In genomic region chr17:60364006-60364405, GRCh38 we compare ENCODE assay signal across 40 cellular contexts. TPM values are rescaled to one million over a fixed set of nuclear protein-coding genes. Genes with fewer than 3 reads are reported as not detected.
"Had no signal": no experiment of that assay in that cellular context is flagged by ENCODE, and none has a peak within 500 bp of the region (broad histone marks: within the 10 kb centered on the region; RNA-seq: fewer than 3 reads in every experiment).

No MANE protein-coding gene starts in this region.

- ATAC-seq: activated CD4-positive, alpha-beta T cell treated with anti-CD3 and anti-CD28 coated beads for 36 hours; activated CD4-positive, CD25-positive, alpha-beta regulatory T cell treated with anti-CD3 and anti-CD28 coated beads, Interleukin-2, amount 50 U/mL, for 24 hours; activated CD8-positive, alpha-beta memory T cell treated with anti-CD3 and anti-CD28 coated beads, Interleukin-2, amount 10 ng/mL, durations not matched to agents 7 days and 5 days; activated CD8-positive, alpha-beta T cell treated with anti-CD3 and anti-CD28 coated beads, Interleukin-2, amount 10 ng/mL, durations not matched to agents 7 days and 5 days; activated naive CD8-positive, alpha-beta T cell treated with anti-CD3 and anti-CD28 coated beads, Interleukin-2, amount 50 U/mL, for 24 hours had no signal

- H3K4me3 ChIP-seq: ascending aorta, cardiac muscle cell had no signal

- H3K9me3 Mint-ChIP-seq: activated CD4-positive, alpha-beta memory T cell treated with anti-CD3 and anti-CD28 coated beads, Interleukin-2, amount 10 ng/mL, durations not matched to agents 7 days and 5 days; activated CD4-positive, alpha-beta T cell treated with anti-CD3 and anti-CD28 coated beads, Interleukin-2, amount 10 ng/mL, durations not matched to agents 7 days and 5 days; activated naive CD4-positive, alpha-beta T cell treated with anti-CD3 and anti-CD28 coated beads, Interleukin-2, amount 10 ng/mL, durations not matched to agents 7 days and 5 days; activated naive CD4-positive, alpha-beta T cell treated with anti-CD3 and anti-CD28 coated beads, Interleukin-2, amount 50 U/mL, for 24 hours; activated naive CD8-positive, alpha-beta T cell treated with anti-CD3 and anti-CD28 coated beads, Interleukin-2, amount 10 ng/mL, durations not matched to agents 7 days and 5 days; activated naive CD8-positive, alpha-beta T cell treated with anti-CD3 and anti-CD28 coated beads, Interleukin-2, amount 50 U/mL, for 24 hours; activated T-cell treated with anti-CD3 and anti-CD28 coated beads, Interleukin-2, amount 50 U/mL, for 24 hours; activated T-helper 2 cell treated with anti-CD3 and anti-CD28 coated beads, Interferon-gamma antibody, Interleukin-2, Interleukin-4, amounts not matched to agents 10 μg/mL and 5 μg/mL and 100 μg/mL, durations not matched to agents 14 hours and 24 hours and 36 hours; central memory CD8-positive, alpha-beta T cell; T-helper 1 cell treated with Interleukin-12 subunit alpha and Interleukin-12 subunit beta and Interleukin-4 antibody, amounts not matched to agents 30 μg/mL and 1 μg/mL, for 36 hours; T-helper 2 cell treated with Interferon-gamma antibody and Interleukin-4, amounts not matched to agents 5 μg/mL and 100 μg/mL, for 36 hours had no signal

- H3K27ac Mint-ChIP-seq: activated CD4-positive, alpha-beta memory T cell treated with anti-CD3 and anti-CD28 coated beads, Interleukin-2, amount 10 ng/mL, durations not matched to agents 7 days and 5 days; activated CD4-positive, alpha-beta T cell treated with anti-CD3 and anti-CD28 coated beads for 36 hours; activated CD4-positive, alpha-beta T cell treated with anti-CD3 and anti-CD28 coated beads, Interleukin-2, amount 10 ng/mL, durations not matched to agents 7 days and 5 days; activated CD8-positive, alpha-beta memory T cell treated with anti-CD3 and anti-CD28 coated beads, Interleukin-2, amount 10 ng/mL, durations not matched to agents 7 days and 5 days; activated CD8-positive, alpha-beta T cell treated with anti-CD3 and anti-CD28 coated beads, Interleukin-2, amount 10 ng/mL, durations not matched to agents 7 days and 5 days; activated naive CD4-positive, alpha-beta T cell treated with anti-CD3 and anti-CD28 coated beads, Interleukin-2, amount 10 ng/mL, durations not matched to agents 7 days and 5 days; activated naive CD4-positive, alpha-beta T cell treated with anti-CD3 and anti-CD28 coated beads, Interleukin-2, amount 50 U/mL, for 24 hours; activated naive CD8-positive, alpha-beta T cell; activated naive CD8-positive, alpha-beta T cell treated with anti-CD3 and anti-CD28 coated beads, Interleukin-2, amount 10 ng/mL, durations not matched to agents 7 days and 5 days; activated naive CD8-positive, alpha-beta T cell treated with anti-CD3 and anti-CD28 coated beads, Interleukin-2, amount 50 U/mL, for 24 hours; activated T-cell treated with anti-CD3 and anti-CD28 coated beads, Interleukin-2, amount 50 U/mL, for 24 hours; activated T-helper 2 cell treated with anti-CD3 and anti-CD28 coated beads, Interferon-gamma antibody, Interleukin-2, Interleukin-4, amounts not matched to agents 10 μg/mL and 5 μg/mL and 100 μg/mL, durations not matched to agents 14 hours and 24 hours and 36 hours; brain; T-helper 1 cell treated with Interleukin-12 subunit alpha and Interleukin-12 subunit beta and Interleukin-4 antibody, amounts not matched to agents 30 μg/mL and 1 μg/mL, for 36 hours; T-helper 2 cell treated with Interferon-gamma antibody and Interleukin-4, amounts not matched to agents 5 μg/mL and 100 μg/mL, for 36 hours had no signal

- H3K4me1 ChIP-seq: ascending aorta had no signal

- FAIRE-seq: bronchial epithelial cell, TTC549 had no signal

- H3K36me3 ChIP-seq: ascending aorta, cardiac muscle cell had no signal

- DNase-seq: activated CD4-positive, alpha-beta memory T cell treated with anti-CD3 and anti-CD28 coated beads, Interleukin-2, amount 10 ng/mL, durations not matched to agents 7 days and 5 days; activated CD4-positive, alpha-beta T cell treated with anti-CD3 and anti-CD28 coated beads for 1 hour; activated CD4-positive, alpha-beta T cell treated with anti-CD3 and anti-CD28 coated beads for 36 hours; activated CD4-positive, alpha-beta T cell treated with anti-CD3 and anti-CD28 coated beads for 48 hours; activated CD4-positive, alpha-beta T cell treated with anti-CD3 and anti-CD28 coated beads, Interleukin-2, amount 10 ng/mL, durations not matched to agents 7 days and 5 days; activated CD4-positive, alpha-beta T cell treated with anti-CD3 and anti-CD28 coated beads, Interleukin-2, amount 50 U/mL, for 48 hours; activated CD4-positive, CD25-positive, alpha-beta regulatory T cell; activated CD8-positive, alpha-beta memory T cell treated with anti-CD3 and anti-CD28 coated beads for 24 hours; activated CD8-positive, alpha-beta memory T cell treated with anti-CD3 and anti-CD28 coated beads, Interleukin-2, amount 10 ng/mL, durations not matched to agents 7 days and 5 days; activated CD8-positive, alpha-beta memory T cell treated with anti-CD3 and anti-CD28 coated beads, Interleukin-2, amount 50 U/mL, for 48 hours; activated CD8-positive, alpha-beta T cell treated with anti-CD3 and anti-CD28 coated beads, Interleukin-2, amount 10 ng/mL, durations not matched to agents 7 days and 5 days; activated effector memory CD4-positive, alpha-beta T cell treated with Interleukin-2 at 50 U/mL for 16 hours; activated gamma-delta T cell; activated naive CD4-positive, alpha-beta T cell treated with anti-CD3 and anti-CD28 coated beads, Interleukin-2, amount 10 ng/mL, durations not matched to agents 7 days and 5 days; activated naive CD4-positive, alpha-beta T cell treated with Interleukin-2 at 50 U/mL for 16 hours; activated naive CD8-positive, alpha-beta T cell treated with anti-CD3 and anti-CD28 coated beads, Interleukin-2, amount 10 ng/mL, durations not matched to agents 7 days and 5 days; activated naive CD8-positive, alpha-beta T cell treated with anti-CD3 and anti-CD28 coated beads, Interleukin-2, amount 50 U/mL, for 24 hours; activated T-cell treated with anti-CD3 and anti-CD28 coated beads, Interleukin-2, amount 50 U/mL, for 24 hours; activated T-cell treated with anti-CD3 and anti-CD28 coated beads, Interleukin-2, amount 50 U/mL, for 48 hours; amygdala; anterior cingulate cortex; caudate nucleus; cerebellar nuclear complex; T-helper 1 cell; T-helper 2 cell; T-helper 9 cell had no signal

- H3K36me3 Mint-ChIP-seq: activated CD8-positive, alpha-beta memory T cell treated with anti-CD3 and anti-CD28 coated beads, Interleukin-2, amount 10 ng/mL, durations not matched to agents 7 days and 5 days; activated naive CD4-positive, alpha-beta T cell treated with anti-CD3 and anti-CD28 coated beads, Interleukin-2, amount 10 ng/mL, durations not matched to agents 7 days and 5 days had no signal

- H3K4me1 Mint-ChIP-seq: activated naive CD4-positive, alpha-beta T cell treated with anti-CD3 and anti-CD28 coated beads, Interleukin-2, amount 10 ng/mL, durations not matched to agents 7 days and 5 days; activated naive CD8-positive, alpha-beta T cell treated with anti-CD3 and anti-CD28 coated beads, Interleukin-2, amount 50 U/mL, for 24 hours had no signal

- H3K27me3 ChIP-seq: ascending aorta, cardiac muscle cell had no signal

- H3K27me3 Mint-ChIP-seq: activated CD4-positive, alpha-beta memory T cell treated with anti-CD3 and anti-CD28 coated beads, Interleukin-2, amount 10 ng/mL, durations not matched to agents 7 days and 5 days; activated CD4-positive, alpha-beta T cell treated with anti-CD3 and anti-CD28 coated beads for 36 hours; activated CD4-positive, alpha-beta T cell treated with anti-CD3 and anti-CD28 coated beads, Interleukin-2, amount 10 ng/mL, durations not matched to agents 7 days and 5 days; activated CD8-positive, alpha-beta memory T cell treated with anti-CD3 and anti-CD28 coated beads, Interleukin-2, amount 10 ng/mL, durations not matched to agents 7 days and 5 days; activated naive CD4-positive, alpha-beta T cell treated with anti-CD3 and anti-CD28 coated beads, Interleukin-2, amount 10 ng/mL, durations not matched to agents 7 days and 5 days; activated naive CD4-positive, alpha-beta T cell treated with anti-CD3 and anti-CD28 coated beads, Interleukin-2, amount 50 U/mL, for 24 hours; activated naive CD8-positive, alpha-beta T cell; activated naive CD8-positive, alpha-beta T cell treated with anti-CD3 and anti-CD28 coated beads, Interleukin-2, amount 10 ng/mL, durations not matched to agents 7 days and 5 days; activated naive CD8-positive, alpha-beta T cell treated with anti-CD3 and anti-CD28 coated beads, Interleukin-2, amount 50 U/mL, for 24 hours; activated T-cell treated with anti-CD3 and anti-CD28 coated beads, Interleukin-2, amount 50 U/mL, for 24 hours; brain; central memory CD8-positive, alpha-beta T cell had no signal

- H3K4me3 Mint-ChIP-seq: activated CD4-positive, alpha-beta memory T cell treated with anti-CD3 and anti-CD28 coated beads, Interleukin-2, amount 10 ng/mL, durations not matched to agents 7 days and 5 days; activated CD4-positive, alpha-beta T cell treated with anti-CD3 and anti-CD28 coated beads for 36 hours; activated CD4-positive, alpha-beta T cell treated with anti-CD3 and anti-CD28 coated beads, Interleukin-2, amount 10 ng/mL, durations not matched to agents 7 days and 5 days; activated CD8-positive, alpha-beta memory T cell treated with anti-CD3 and anti-CD28 coated beads, Interleukin-2, amount 10 ng/mL, durations not matched to agents 7 days and 5 days; activated CD8-positive, alpha-beta T cell treated with anti-CD3 and anti-CD28 coated beads, Interleukin-2, amount 10 ng/mL, durations not matched to agents 7 days and 5 days; activated naive CD4-positive, alpha-beta T cell treated with anti-CD3 and anti-CD28 coated beads, Interleukin-2, amount 10 ng/mL, durations not matched to agents 7 days and 5 days; activated naive CD4-positive, alpha-beta T cell treated with anti-CD3 and anti-CD28 coated beads, Interleukin-2, amount 50 U/mL, for 24 hours; activated naive CD8-positive, alpha-beta T cell; activated naive CD8-positive, alpha-beta T cell treated with anti-CD3 and anti-CD28 coated beads, Interleukin-2, amount 10 ng/mL, durations not matched to agents 7 days and 5 days; activated naive CD8-positive, alpha-beta T cell treated with anti-CD3 and anti-CD28 coated beads, Interleukin-2, amount 50 U/mL, for 24 hours; activated T-cell treated with anti-CD3 and anti-CD28 coated beads, Interleukin-2, amount 50 U/mL, for 24 hours; brain; central memory CD8-positive, alpha-beta T cell; T-helper 1 cell treated with Interleukin-12 subunit alpha and Interleukin-12 subunit beta and Interleukin-4 antibody, amounts not matched to agents 30 μg/mL and 1 μg/mL, for 36 hours; T-helper 2 cell treated with Interferon-gamma antibody and Interleukin-4, amounts not matched to agents 5 μg/mL and 100 μg/mL, for 36 hours had no signal

- H3K27ac ChIP-seq: ascending aorta, cardiac muscle cell, VCaP had no signal

- H3K9me3 ChIP-seq: ascending aorta had no signal

RNA-seq across cellular contexts. Expression of gene CHCT1, which starts 58.3 kb away (rescaled TPM):
- total RNA-seq: activated CD4-positive, alpha-beta memory T cell treated with anti-CD3 and anti-CD28 coated beads, Interleukin-2, amount 10 ng/mL, durations not matched to agents 7 days and 5 days; activated CD4-positive, alpha-beta T cell treated with anti-CD3 and anti-CD28 coated beads, Interleukin-2, amount 10 ng/mL, durations not matched to agents 7 days and 5 days; activated CD8-positive, alpha-beta memory T cell treated with anti-CD3 and anti-CD28 coated beads, Interleukin-2, amount 10 ng/mL, durations not matched to agents 7 days and 5 days; activated CD8-positive, alpha-beta T cell treated with anti-CD3 and anti-CD28 coated beads, Interleukin-2, amount 10 ng/mL, durations not matched to agents 7 days and 5 days; activated naive CD8-positive, alpha-beta T cell treated with anti-CD3 and anti-CD28 coated beads, Interleukin-2, amount 10 ng/mL, durations not matched to agents 7 days and 5 days; ascending aorta; bronchial epithelial cell; cardiac muscle cell; chondrocyte had no signal
- polyA plus RNA-seq: cardiac muscle cell had no signal
